In the genomic region with DNA sequence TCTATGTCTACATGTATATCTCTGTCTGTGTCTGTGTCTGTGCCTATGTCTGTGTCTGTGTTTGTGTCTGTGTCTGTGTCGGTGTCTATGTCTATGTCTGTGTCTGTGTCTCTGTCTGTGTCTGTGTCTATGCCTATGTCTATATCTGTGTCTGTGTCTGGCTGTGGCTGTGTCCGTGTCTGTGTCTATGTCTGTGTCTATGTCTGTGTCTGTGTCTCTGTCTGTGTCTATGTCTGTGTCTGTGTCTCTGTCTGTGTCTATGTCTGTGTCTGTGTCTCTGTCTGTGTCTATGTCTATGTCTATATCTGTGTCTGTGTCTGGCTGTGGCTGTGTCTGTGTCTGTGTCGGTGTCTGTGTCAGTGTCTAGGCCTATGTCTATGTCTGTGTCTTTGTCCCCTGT, we compare ENCODE assay signal across 1 cellular context. TPM values are rescaled to one million over a fixed set of nuclear protein-coding genes. Genes with fewer than 3 reads are reported as not detected.
"Had no signal": no experiment of that assay in that cellular context is flagged by ENCODE, and none has a peak within 500 bp of the region (broad histone marks: within the 10 kb centered on the region; RNA-seq: fewer than 3 reads in every experiment).

No MANE protein-coding gene starts in this region.

RNA-seq across cellular contexts. Expression of a gene that starts 11.1 kb away (rescaled TPM):
- total RNA-seq: temporal lobe had no signal
